In the genomic region with DNA sequence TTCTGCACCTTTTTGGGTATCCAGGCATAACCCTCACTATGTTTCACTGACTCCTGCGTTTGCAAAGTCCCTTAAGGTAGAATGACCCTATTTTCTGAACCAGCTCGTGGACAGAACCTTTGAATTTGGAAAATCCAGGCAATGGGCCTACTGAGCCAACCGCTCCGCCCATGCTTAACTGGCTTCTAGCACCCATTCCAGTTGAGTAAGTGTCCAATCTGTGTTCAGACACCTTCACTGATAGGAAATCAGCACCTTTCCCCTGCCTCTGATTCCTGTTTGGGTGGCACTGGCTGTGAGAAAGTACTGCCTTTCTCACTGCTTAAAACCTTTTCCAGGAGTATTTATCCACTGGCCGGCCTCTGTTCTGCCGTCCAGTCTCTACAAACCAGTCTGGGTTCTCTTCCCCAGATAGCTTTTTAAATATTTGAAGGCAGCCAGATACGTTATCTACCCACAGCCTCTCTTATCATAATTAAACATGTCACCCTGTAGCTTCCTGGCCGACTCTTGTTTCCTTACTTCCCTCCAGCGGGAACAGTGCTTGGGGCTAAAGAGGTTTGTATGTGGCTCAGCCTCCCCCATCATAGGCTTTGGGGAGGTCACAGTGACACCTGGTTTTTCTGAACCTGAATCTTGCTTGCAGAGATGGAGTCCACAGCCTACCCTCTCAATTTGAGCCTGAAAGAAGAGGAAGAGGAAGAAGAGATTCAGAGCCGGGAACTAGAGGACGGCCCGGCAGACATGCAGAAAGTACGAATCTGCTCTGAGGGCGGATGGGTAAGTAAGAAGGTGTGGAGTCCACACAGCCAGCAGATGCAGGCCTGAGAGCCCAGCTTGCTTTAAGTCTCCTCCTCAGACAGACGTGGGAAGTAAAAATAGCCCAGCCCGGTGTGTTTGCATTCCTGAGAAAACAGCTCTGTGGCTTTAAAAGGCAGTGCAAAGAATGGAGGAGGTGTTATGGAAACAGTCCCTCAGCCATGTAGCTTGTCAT, we compare ENCODE assay signal across 8 cellular contexts. TPM values are rescaled to one million over a fixed set of nuclear protein-coding genes. Genes with fewer than 3 reads are reported as not detected.
DNase-seq lines count a peak whose midpoint lies in the region; ATAC-seq and TF ChIP-seq lines count a peak whose summit lies in the region.

No MANE protein-coding gene starts in this region.

- H3K36me3 ChIP-seq in Karpas-422 (ENCODE audit: insufficient read depth, low read length) (peaks cover 40% of the 10 kb centered on the region), brain microvascular endothelial cell (replicated peaks) (peaks cover 24% of the 10 kb centered on the region), testis (ENCODE audit: low read depth, missing control alignments) (no peaks in the 10 kb centered on the region)

- peaks cover 63% of the 10 kb centered on the region for H3K79me2 ChIP-seq in Karpas-422 (ENCODE audit: low read length)

- H3K4me2 ChIP-seq in Karpas-422 (ENCODE audit: low read depth, low read length, poor library complexity, severe bottlenecking), result peak overlapping the region; percentile 91

- H4K20me1 ChIP-seq in Karpas-422 (ENCODE audit: insufficient read depth, low read depth, low read length), result no peaks in the 10 kb centered on the region

- H3K27me3 ChIP-seq in Karpas-422 (ENCODE audit: low read length) (no peaks in the 10 kb centered on the region), brain microvascular endothelial cell (replicated peaks) (no peaks in the 10 kb centered on the region), testis (no peaks in the 10 kb centered on the region)

- DNase-seq in AML-193 (lab: John Stamatoyannopoulos, UW) (peak; percentile 29 to 32), Karpas-422 (peak; percentile 51), brain microvascular endothelial cell (peak; percentile 33), left colon (peak in 1 of 2 donors; percentile 28), testis (no peak), D341Med (ENCODE audit: low spot score) (no peak)
- no peak for DNase-seq in stimulated activated CD4-positive, alpha-beta T cell treated with anti-CD3 and anti-CD28 coated beads, Interleukin-2, amount 100 ng/mL, for 24 hours
- no peak for DNase-seq in stimulated activated CD4-positive, alpha-beta T cell treated with anti-CD3 and anti-CD28 coated beads, Interleukin-15, amount 100 ng/mL, for 24 hours

- peak overlapping the region; percentile 83 for H3K9ac ChIP-seq in Karpas-422 (ENCODE audit: low read length)

- in situ Hi-C loops in brain microvascular endothelial cell (cut with HindIII; ENCODE audit: low pct_ligation_motif_present, low sequenced_read_pairs), result no loop called here

- H3K27ac ChIP-seq in Karpas-422 (ENCODE audit: low read length), result peak overlapping the region; percentile 50
- H3K27ac ChIP-seq in brain microvascular endothelial cell, result no peak overlapping the region
- H3K27ac ChIP-seq in testis, result peak overlapping the region; percentile 45 to 81

- H3K4me1 ChIP-seq in Karpas-422 (ENCODE audit: low read length) (peaks cover 27% of the 10 kb centered on the region), testis (peaks cover 39% of the 10 kb centered on the region)

- no peak overlapping the region for H2AFZ ChIP-seq in Karpas-422 (ENCODE audit: low read length)

- WGBS in testis, 2 donors, result 36 to 40% methylated on average over 14 to 16 of the region's 16 CpGs

- H3K9me3 ChIP-seq in Karpas-422 (ENCODE audit: low read length) (no peaks in the 10 kb centered on the region), testis (no peaks in the 10 kb centered on the region)

- ATAC-seq in left colon, result peak; percentile 20

- TF ChIP-seq CTCF in brain microvascular endothelial cell (IDR thresholded peaks at IDR 0.05; ENCODE audit: low read depth, low read length, missing control alignments) (no peak), testis (IDR thresholded peaks at IDR 0.05) (no peak)

- intact Hi-C loops in left colon (cut with DNase I, micrococcal nuclease), result no loop called here
- intact Hi-C loops in testis (cut with DNase I; ENCODE audit: low total_unique reads), result no loop called here

- no peak for TF ChIP-seq POLR2A in testis (IDR thresholded peaks at IDR 0.05)

- H3K9me2 ChIP-seq in Karpas-422 (replicated peaks; ENCODE audit: insufficient read depth, low read length), result no peaks in the 10 kb centered on the region

- H3K4me3 ChIP-seq in Karpas-422 (ENCODE audit: low read length) (peak overlapping the region; percentile 85), brain microvascular endothelial cell (ENCODE audit: low read depth, low read length) (peak overlapping the region; percentile 68), testis (peak overlapping the region; percentile 65 to 66)

RNA-seq across cellular contexts. Expression of gene POGK, which starts 1.3 kb away (rescaled TPM):
- 44.7 and 45.7 TPM in 2 replicates for total RNA-seq in Karpas-422 (2014; rRNA removed; shearing (Covaris generic); ENCODE audit: low replicate concordance)
- total RNA-seq in left colon (10 to 100 TPM; 27.5 to 30.3 TPM), testis (10 to 100 TPM; 29.2 to 29.4 TPM)
- 14.3 TPM for polyA plus RNA-seq in testis (ENCODE audit: insufficient read depth, low read depth, low replicate concordance)

RNA-seq across cellular contexts. Expression of gene TADA1, which starts 35.5 kb away (rescaled TPM):
- total RNA-seq in Karpas-422 (2014; rRNA removed; shearing (Covaris generic); ENCODE audit: low replicate concordance), result 14.1 and 26.6 TPM in 2 replicates
- total RNA-seq in left colon, result 10 to 100 TPM in 1 of 2 donors, 1 to 10 TPM in 1; 9.5 to 11.6 TPM
- total RNA-seq in testis, result 10 to 100 TPM; 22.0 to 25.8 TPM
- polyA plus RNA-seq in testis (ENCODE audit: insufficient read depth, low read depth, low replicate concordance), result 19.2 TPM

Comparison
In these comparisons a context has a peak if more than half of its experiments do, and no peak if none do; other contexts are left out.
1. DNase-seq: peak in AML-193 (2 of 2), Karpas-422 (single experiment) and brain microvascular endothelial cell (single experiment); none in testis (single experiment), stimulated activated CD4-positive, alpha-beta T cell treated with anti-CD3 and anti-CD28 coated beads, Interleukin-2, amount 100 ng/mL, for 24 hours (0 of 2), stimulated activated CD4-positive, alpha-beta T cell treated with anti-CD3 and anti-CD28 coated beads, Interleukin-15, amount 100 ng/mL, for 24 hours (single experiment) and D341Med (single experiment).
2. Peak in every context shown above with its lines, with median percentiles within 50 percentile points of each other: H3K4me3 ChIP-seq.